22 cellular contexts compared by ENCODE assay signal in the genomic region with DNA sequence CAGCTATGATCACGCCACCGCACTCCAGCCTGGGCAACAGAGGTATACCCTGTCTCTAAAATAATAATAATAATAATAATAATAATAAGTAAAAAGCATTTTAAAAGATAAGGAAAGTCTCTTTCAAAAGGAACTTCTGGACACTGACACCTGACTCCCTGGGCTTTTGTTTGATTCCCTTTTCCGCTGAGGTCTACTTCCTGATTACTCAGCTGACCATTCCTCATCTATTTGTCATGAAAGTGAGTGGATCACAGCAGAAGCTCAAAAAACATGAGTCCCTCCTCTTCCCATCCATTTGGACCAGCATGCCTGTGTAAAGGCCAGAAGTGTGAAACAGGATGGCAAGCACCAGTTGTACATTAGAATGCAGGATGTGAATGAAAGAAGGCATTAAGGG.
DNase-seq lines count a peak whose midpoint lies in the region; ATAC-seq, FAIRE-seq and TF ChIP-seq lines count a peak whose summit lies in the region.
"Had no signal": no experiment of that assay in that cellular context is flagged by ENCODE, and none has a peak within 500 bp of the region (broad histone marks: within the 10 kb centered on the region; RNA-seq: fewer than 3 reads in every experiment).

No MANE protein-coding gene starts in this region.

- H3K36me3 ChIP-seq in bronchial epithelial cell (ENCODE audit: control insufficient read depth, insufficient read depth, low read length), result no peaks in the 10 kb centered on the region
- H3K36me3 ChIP-seq in mucosa of descending colon (ENCODE audit: low read depth), result no peaks in the 10 kb centered on the region
- H3K36me3 ChIP-seq: left ventricle myocardium inferior, sigmoid colon, SJCRH30, uterus had no signal

- no peak for ATAC-seq in GM18520 (IDR thresholded peaks at IDR 0.05; ENCODE audit: unreplicated experiment)
- ATAC-seq in mucosa of descending colon, result no peak
- ATAC-seq: natural killer cell treated with Interleukin-12 subunit alpha and Interleukin-12 subunit beta and Interleukin-15 and Interleukin-18, amount 100 ng/mL, for 72 hours had no signal

- no peaks in the 10 kb centered on the region for H3K27me3 ChIP-seq in bronchial epithelial cell (ENCODE audit: control insufficient read depth, insufficient read depth, low read length)
- H3K27me3 ChIP-seq: sigmoid colon, SJCRH30, uterus had no signal

- peak; percentile 59 for DNase-seq in DMS53 treated with DMSO at 0.1 percent for 48 hours (lab: John Stamatoyannopoulos, UW; ENCODE audit: unreplicated experiment)
- peak; percentile 5 for DNase-seq in NCI-H226
- peak; percentile 89 for DNase-seq in bronchial epithelial cell (ENCODE audit: low read depth)
- DNase-seq in kidney tubule cell (ENCODE audit: low spot score), result peak; percentile 87
- DNase-seq in T-helper 9 cell, result no peak
- no peak for DNase-seq in mucosa of descending colon
- no peak for DNase-seq in posterior cingulate gyrus
- DNase-seq: activated effector memory CD4-positive, alpha-beta T cell treated with anti-CD3 and anti-CD28 coated beads, Interleukin-2, amount 50 U/mL, for 16 hours; CD4-positive, CD25-positive, alpha-beta regulatory T cell; GDM1; hypothalamus; Kasumi-1; left ventricle myocardium inferior; NCI-H187; NCI-H82; sigmoid colon; SJCRH30; stimulated activated naive CD4-positive, alpha-beta T cell; uterus had no signal

- H3K4me3 ChIP-seq in bronchial epithelial cell (ENCODE audit: low read depth, low read length) (no peak overlapping the region), mucosa of descending colon (no peak overlapping the region)
- H3K4me3 ChIP-seq: left ventricle myocardium inferior, sigmoid colon, SJCRH30, uterus had no signal

- intact Hi-C loops in mucosa of descending colon (cut with DNase I, micrococcal nuclease) (no loop called here), posterior cingulate gyrus (cut with DNase I) (loop anchor here (5.0 kb wide), 1 partner anchor 240 kb away; no protein-coding TSS in a partner anchor)

- H3K9me3 ChIP-seq in mucosa of descending colon, result no peaks in the 10 kb centered on the region
- H3K9me3 ChIP-seq: left ventricle myocardium inferior, sigmoid colon, uterus had no signal

- FAIRE-seq in bronchial epithelial cell (lab: Jason Lieb, UNC), result no peak
- FAIRE-seq: GM18507 had no signal

- TF ChIP-seq CTCF in bronchial epithelial cell (IDR thresholded peaks at IDR 0.05; ENCODE audit: insufficient read depth, low read length, severe bottlenecking), result no peak
- no peak for TF ChIP-seq CTCF in mucosa of descending colon (IDR thresholded peaks at IDR 0.05)

- H3K4me1 ChIP-seq in mucosa of descending colon (ENCODE audit: low read depth), result peaks cover 2% of the 10 kb centered on the region
- H3K4me1 ChIP-seq: SJCRH30, uterus had no signal

Comparison
In these comparisons a context has a peak if more than half of its experiments do, and no peak if none do; other contexts are left out.
1. DNase-seq: peak in DMS53 treated with DMSO at 0.1 percent for 48 hours (single experiment), NCI-H226 (single experiment), bronchial epithelial cell (single experiment) and kidney tubule cell (single experiment); none in T-helper 9 cell (single experiment), mucosa of descending colon (0 of 3) and posterior cingulate gyrus (0 of 10).